ENCODE assay signal across 4 cellular contexts in the genomic region with DNA sequence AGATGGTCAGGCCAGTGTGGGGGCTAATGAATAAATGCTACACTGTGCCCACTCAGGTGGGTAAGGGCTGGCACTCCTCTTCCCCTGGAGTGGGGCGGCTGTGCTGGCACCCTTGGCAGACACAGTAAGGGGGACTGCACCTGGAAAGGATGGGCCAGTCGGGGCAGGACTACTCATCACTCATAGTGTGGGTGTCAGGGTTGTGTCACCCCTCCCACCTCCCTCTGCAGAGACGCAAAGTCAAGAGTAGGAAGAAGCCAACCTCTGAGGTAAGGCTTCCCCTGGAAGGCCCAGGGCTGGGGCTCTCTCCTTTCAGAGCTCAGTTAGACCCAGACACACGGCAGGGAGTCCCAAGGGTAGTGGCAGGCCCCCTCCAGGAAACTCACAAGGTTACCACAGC. TPM values are rescaled to one million over a fixed set of nuclear protein-coding genes. Genes with fewer than 3 reads are reported as not detected.
"Had no signal": no experiment of that assay in that cellular context is flagged by ENCODE, and none has a peak within 500 bp of the region (broad histone marks: within the 10 kb centered on the region; RNA-seq: fewer than 3 reads in every experiment).

No MANE protein-coding gene starts in this region.

RNA-seq across cellular contexts. Expression of a gene that starts 5.1 kb away (rescaled TPM):
- total RNA-seq: left ventricle myocardium superior, myocyte, right atrium auricular region, skeletal muscle tissue had no signal
